10 cellular contexts compared by ENCODE assay signal in the genomic region with DNA sequence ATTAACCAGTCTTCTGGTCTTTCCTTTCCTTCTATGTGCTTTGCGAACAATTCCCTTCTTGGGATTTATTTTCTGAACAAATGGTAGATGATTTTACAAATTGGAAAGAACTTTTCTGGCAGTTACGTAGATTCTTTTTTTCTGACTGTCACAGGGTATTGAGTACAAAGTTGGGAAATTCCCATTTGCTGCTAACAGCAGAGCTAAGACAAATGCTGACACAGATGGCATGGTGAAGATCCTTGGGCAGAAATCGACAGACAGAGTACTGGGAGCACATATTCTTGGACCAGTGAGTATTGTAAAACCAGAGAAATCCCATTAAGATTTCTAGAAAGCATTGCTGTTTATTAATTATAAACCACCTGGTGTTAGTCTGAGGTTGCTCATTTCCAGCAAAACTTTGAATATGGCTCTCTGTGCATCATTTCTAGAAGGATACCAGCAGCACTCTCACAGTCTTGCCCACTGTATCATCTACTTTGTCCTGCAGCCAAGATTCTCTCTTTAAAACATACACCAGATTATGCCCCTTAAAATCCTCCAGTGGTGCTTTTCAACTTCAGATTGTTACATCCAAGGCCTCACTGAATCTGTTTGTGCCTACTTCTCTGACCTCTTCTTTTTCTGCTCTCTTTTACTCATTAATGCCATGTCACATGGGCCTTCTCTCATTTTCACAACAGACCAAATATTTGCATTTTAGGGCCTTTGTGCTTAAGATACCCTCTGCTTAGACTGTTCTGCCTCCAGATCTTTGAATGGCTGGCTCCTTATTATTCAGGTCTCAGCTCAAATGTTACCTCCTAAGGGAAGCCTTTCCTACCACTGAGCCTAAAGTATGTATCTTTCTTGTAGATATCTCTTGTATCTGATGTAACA. TPM values are rescaled to one million over a fixed set of nuclear protein-coding genes. Genes with fewer than 3 reads are reported as not detected.
DNase-seq lines count a peak whose midpoint lies in the region; ATAC-seq, FAIRE-seq and TF ChIP-seq lines count a peak whose summit lies in the region.
"Had no signal": no experiment of that assay in that cellular context is flagged by ENCODE, and none has a peak within 500 bp of the region (broad histone marks: within the 10 kb centered on the region; RNA-seq: fewer than 3 reads in every experiment).

No MANE protein-coding gene starts in this region.

- TF ChIP-seq EP300 in GM12878 (IDR thresholded peaks at IDR 0.05; ENCODE audit: borderline replicate concordance in 1 of 2, control insufficient read depth in 1 of 2, low read depth in 2 of 2, low read length in 2 of 2) = no peak

- TF ChIP-seq CTCF in GM12878 (IDR thresholded peaks at IDR 0.05 in 2 of 3, conservative IDR thresholded peaks at IDR 0.05 in 1 of 3; ENCODE audit: control insufficient read depth in 2 of 3, extremely low read depth in 1 of 3, insufficient read depth in 1 of 3, low read depth in 3 of 3, low read length in 3 of 3) = no peak
- TF ChIP-seq CTCF in foreskin keratinocyte (conservative IDR thresholded peaks at IDR 0.05) = no peak

- CTCF ChIA-PET in GM12878 (lab: Yijun Ruan, JAX) = interaction anchor here (0.5 to 2.0 kb wide), 4 partner anchors 13 to 228 kb away, joined by 3 to 4 read pairs (median 3); no protein-coding TSS in a partner anchor

- intact Hi-C loops in GM12878 (cut with micrococcal nuclease; ENCODE audit: unreplicated experiment) = no loop called here

- SMC1A ChIA-PET in GM12878 (lab: Charles Lee; ENCODE audit: uncharacterized antibody, unreplicated experiment) = interaction anchor here (0.8 to 2.6 kb wide), 10 partner anchors 9 to 228 kb away, joined by 3 to 11 read pairs (median 5); no protein-coding TSS in a partner anchor

- TF ChIP-seq RAD21 in GM12878 (IDR thresholded peaks at IDR 0.05; ENCODE audit: insufficient read depth, low read depth, low read length) = no peak

- no peak overlapping the region for H3K9ac ChIP-seq in GM12878 (ENCODE audit: control insufficient read depth, insufficient read depth, low read length)

- peak overlapping the region; percentile 15; the same call in 1 of the 2 replicates for H3K27ac ChIP-seq in GM12878 (ENCODE audit: control insufficient read depth, insufficient read depth)
- H3K27ac ChIP-seq in foreskin keratinocyte = no peak overlapping the region

- BruUV-seq in GM12878 (replicated peaks; lab: Mats Ljungman, UMichigan) = no TSS peak

- H3K4me1 ChIP-seq in GM12878 (ENCODE audit: control insufficient read depth, insufficient read depth, low read length) (peaks cover 13% of the 10 kb centered on the region), foreskin keratinocyte (peaks cover 12% of the 10 kb centered on the region)

- no peak for TF ChIP-seq POLR2A in GM12878 (IDR thresholded peaks at IDR 0.05; ENCODE audit: low read depth, low read length)

- H3K27me3 ChIP-seq in GM12878 (replicated peaks in 1 of 2; ENCODE audit: control insufficient read depth in 2 of 2, insufficient read depth in 2 of 2, low read length in 1 of 2) (no peaks in the 10 kb centered on the region), foreskin keratinocyte (no peaks in the 10 kb centered on the region)
- H3K27me3 ChIP-seq: heart right ventricle had no signal

- WGBS in GM12878 (ENCODE audit: insufficient coverage, insufficient replicate concordance, low lambda C conversion rate, missing lambda C conversion rate) = 34% methylated on average over 3 of the region's 3 CpGs

- H3K9me3 ChIP-seq in GM12878 (replicated peaks; ENCODE audit: control insufficient read depth, insufficient read depth, low read length) = no peaks in the 10 kb centered on the region; the same call in 2 of the 3 replicates
- H3K9me3 ChIP-seq: heart right ventricle had no signal

- DNase-seq in GM18507 (ENCODE audit: extremely low spot score, insufficient read length, low read depth) = no peak
- no peak for DNase-seq in GM12878 (ENCODE audit: low read depth, low spot score)
- no peak for DNase-seq in activated effector memory CD4-positive, alpha-beta T cell treated with anti-CD3 and anti-CD28 coated beads, Interleukin-2, amount 50 U/mL, for 16 hours
- DNase-seq in occipital lobe (lab: John Stamatoyannopoulos, UW) = no peak
- DNase-seq in foreskin keratinocyte = no peak
- no peak for DNase-seq in NOMO-1 (lab: John Stamatoyannopoulos, UW; ENCODE audit: unreplicated experiment in 2 of 2)
- DNase-seq: COR-L47, heart right ventricle had no signal

- peak overlapping the region; percentile 4; the same call in 1 of the 2 replicates for H3K4me2 ChIP-seq in GM12878 (ENCODE audit: control insufficient read depth, insufficient read depth)

- H3K4me3 ChIP-seq in GM12878 = no peak overlapping the region
- H3K4me3 ChIP-seq: heart right ventricle had no signal

- H3K36me3 ChIP-seq in GM12878 (ENCODE audit: control insufficient read depth in 2 of 2, insufficient read depth in 2 of 2, low read length in 1 of 2) = peaks cover 6 to 19% of the 10 kb centered on the region in 2 experiments

- peak; percentile 79 for ATAC-seq in GM19463 (IDR thresholded peaks at IDR 0.05; ENCODE audit: unreplicated experiment)
- ATAC-seq in HG03039 (IDR thresholded peaks at IDR 0.05; ENCODE audit: unreplicated experiment) = peak; percentile 75
- peak; percentile 85 for ATAC-seq in GM12878
- ATAC-seq in foreskin keratinocyte = no peak

- POLR2A ChIA-PET in GM12878 (lab: Charles Lee) = interaction anchor here (1.3 kb wide), 2 partner anchors 27 to 749 kb away, joined by 3 read pairs; partner anchors contain the start of genes DLD and HBP1

- peak; percentile 69 for FAIRE-seq in GM18507 (lab: Jason Lieb, UNC)
- no peak for FAIRE-seq in GM12878 (lab: Jason Lieb, UNC)

- RAD21 ChIA-PET in GM12878 (lab: Charles Lee; ENCODE audit: unreplicated experiment) = interaction anchor here (1.0 to 1.7 kb wide), 2 partner anchors 18 to 20 kb away, joined by 3 read pairs; no protein-coding TSS in a partner anchor

- no peaks in the 10 kb centered on the region for H4K20me1 ChIP-seq in GM12878 (ENCODE audit: control insufficient read depth, insufficient read depth)

- H3K79me2 ChIP-seq in GM12878 (ENCODE audit: control insufficient read depth, insufficient read depth, low read length) = peaks cover 3% of the 10 kb centered on the region

- H2AFZ ChIP-seq in GM12878 (ENCODE audit: control insufficient read depth, low read depth, low read length) = no peak overlapping the region

- in situ Hi-C loops in GM12878 (cut with MboI) = no loop called here

TF ChIP-seq in GM12878, 131 proteins besides CTCF, POLR2A, EP300 and RAD21:
- TF ChIP-seq TCF3 (IDR thresholded peaks at IDR 0.05; ENCODE audit: borderline replicate concordance, insufficient read depth, low read depth, low read length) = 0 out of 2 replicates have a peak, but pooled peaks have one; percentile 28
- TF ChIP-seq USF2 (IDR thresholded peaks at IDR 0.05; ENCODE audit: borderline replicate concordance, low read depth, low read length) = peak; percentile 15; the same call in 1 of the 2 replicates
- no peak for TF ChIP-seq WRNIP1 (IDR thresholded peaks at IDR 0.05; ENCODE audit: borderline replicate concordance, low read depth, low read length)
- TF ChIP-seq RAD51 (IDR thresholded peaks at IDR 0.05) = peak; percentile 60
- TF ChIP-seq POU2F2 (IDR thresholded peaks at IDR 0.05; ENCODE audit: borderline replicate concordance, low read depth, low read length) = peak; percentile 18; the same call in 1 of the 3 replicates
- 0 out of 2 replicates have a peak, but pooled peaks have one; percentile 2 for TF ChIP-seq BCL11A (IDR thresholded peaks at IDR 0.05; ENCODE audit: low read depth, low read length)
TF ChIP-seq in GM12878: peak in this region for 5.

RNA-seq across cellular contexts. Expression of gene DLD, which starts 27.0 kb away (rescaled TPM):
- total RNA-seq in GM12878 (2013; cell fraction: nucleolus; rRNA removed) = 165 and 179 TPM in 2 replicates
- 62.7 and 78.9 TPM in 2 replicates for total RNA-seq in GM12878 (2014; rRNA removed)
- 80.6 and 82.9 TPM in 2 replicates for total RNA-seq in GM12878 (2014; rRNA removed; fragmentation: Illumina TruSeq; extraction: Trizol)
- 94.2 and 97.6 TPM in 2 replicates for total RNA-seq in GM12878 (2021)
- 52.1 TPM for polyA plus RNA-seq in GM12878 (2011; ENCODE audit: low read depth)
- polyA plus RNA-seq in GM12878 (2011; rRNA removed) = 175 and 282 TPM in 2 replicates
- 107 and 180 TPM in 2 replicates for polyA plus RNA-seq in GM12878 (2011; cell fraction: cytosol; rRNA removed)
- polyA plus RNA-seq in GM12878 (2011; cell fraction: nucleus; rRNA removed) = 113 and 159 TPM in 2 replicates
- 74.2 and 108 TPM in 2 replicates for polyA plus RNA-seq in GM12878 (2012)
- polyA plus RNA-seq in GM12878 (2014; fragmentation: Illumina TruSeq; extraction: Trizol) = 314 and 369 TPM in 2 replicates
- 100 to 1,000 TPM; 147 to 215 TPM for polyA plus RNA-seq in GM12878 (2014; fragmentation: Nextera tagmentation; extraction: Ambion mirVana)
- 109 and 133 TPM in 2 replicates for polyA plus RNA-seq in GM12878 (2014; rRNA removed)
- polyA plus RNA-seq in GM12878 (2016; fragmentation: Nextera tagmentation; extraction: Ambion mirVana) = 100 to 1,000 TPM; 192 to 196 TPM
- polyA minus RNA-seq in GM12878 (2011; rRNA and poly(A)+ RNA removed) = 156 and 216 TPM in 2 replicates
- 25.8 and 41.4 TPM in 2 replicates for polyA minus RNA-seq in GM12878 (2011; cell fraction: cytosol; rRNA and poly(A)+ RNA removed)
- polyA minus RNA-seq in GM12878 (2011; cell fraction: nucleus; rRNA and poly(A)+ RNA removed) = 31.9 and 55.5 TPM in 2 replicates
- total RNA-seq in occipital lobe = 70.5 TPM
- total RNA-seq in foreskin keratinocyte = 69.8 and 75.2 TPM in 2 replicates
- 34.9 and 46.2 TPM in 2 replicates for polyA plus RNA-seq in foreskin keratinocyte
